Comparison of ENCODE assay signal across 19 cellular contexts in the genomic region with DNA sequence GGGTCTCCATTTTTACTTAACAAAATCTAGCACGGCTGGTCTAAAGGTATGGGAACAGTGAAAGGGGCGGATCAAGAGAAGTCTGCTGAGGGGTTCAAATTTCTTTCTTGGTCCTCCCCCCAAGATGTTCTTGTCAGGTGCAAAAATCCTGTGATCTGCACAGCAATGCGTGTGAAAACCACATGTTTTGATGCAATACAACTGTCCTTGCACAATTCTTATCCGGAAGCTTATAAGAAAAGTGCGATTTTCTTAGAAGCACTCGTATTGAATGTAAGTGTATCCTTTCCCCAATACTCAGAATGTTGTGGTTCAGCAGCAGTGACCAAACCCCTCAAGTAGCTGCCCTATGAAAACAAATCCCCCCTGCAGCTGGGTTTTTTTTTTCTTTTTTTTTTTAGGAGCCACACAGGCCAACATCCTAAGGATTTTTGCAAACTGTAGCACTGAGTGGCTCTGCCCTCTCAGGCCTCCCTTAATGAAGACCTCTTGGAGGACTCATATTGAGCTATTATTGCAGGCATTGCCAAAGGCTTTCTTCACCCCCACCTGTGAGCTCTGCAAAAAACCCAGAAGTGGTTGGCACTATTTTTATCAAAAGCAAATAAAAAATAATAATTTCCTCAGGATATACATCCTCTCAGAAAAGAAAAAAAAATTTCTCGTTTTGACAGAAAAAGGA.
DNase-seq lines count a peak whose midpoint lies in the region; ATAC-seq and TF ChIP-seq lines count a peak whose summit lies in the region.
"Had no signal": no experiment of that assay in that cellular context is flagged by ENCODE, and none has a peak within 500 bp of the region (broad histone marks: within the 10 kb centered on the region; RNA-seq: fewer than 3 reads in every experiment).

No MANE protein-coding gene starts in this region.

- TF ChIP-seq POLR2A in heart left ventricle (IDR thresholded peaks at IDR 0.05) (no peak), NB4 (IDR thresholded peaks at IDR 0.05; ENCODE audit: extremely low read depth, insufficient read length) (no peak)

- H3K4me1 Mint-ChIP-seq in stimulated activated effector memory CD8-positive, alpha-beta T cell treated with anti-CD3 and anti-CD28 coated beads, Interleukin-12 subunit alpha, Interleukin-12 subunit beta, amount 100 ng/mL, for 72 hours = peaks cover 70% of the 10 kb centered on the region
- H3K4me1 Mint-ChIP-seq in endothelial cell (ENCODE audit: unreplicated experiment) = peaks cover 6% of the 10 kb centered on the region

- peak overlapping the region; percentile 23 for H3K27ac Mint-ChIP-seq in stimulated activated effector memory CD8-positive, alpha-beta T cell treated with anti-CD3 and anti-CD28 coated beads, Interleukin-12 subunit alpha, Interleukin-12 subunit beta, amount 100 ng/mL, for 72 hours
- H3K27ac Mint-ChIP-seq in endothelial cell (ENCODE audit: unreplicated experiment) = no peak overlapping the region
- H3K27ac Mint-ChIP-seq: mesothelial cell of epicardium had no signal

- no peaks in the 10 kb centered on the region for H3K9me3 ChIP-seq in heart left ventricle
- H3K9me3 ChIP-seq in right atrium auricular region = no peaks in the 10 kb centered on the region
- H3K9me3 ChIP-seq: right lobe of liver had no signal

- WGBS in heart left ventricle, 4 donors = 83 to 86% (median 84%) methylated on average over 7 of the region's 7 CpGs

- H3K27me3 ChIP-seq in heart left ventricle = no peaks in the 10 kb centered on the region
- no peaks in the 10 kb centered on the region for H3K27me3 ChIP-seq in right atrium auricular region
- H3K27me3 ChIP-seq: right lobe of liver had no signal

- H3K4me1 ChIP-seq in heart left ventricle = peaks cover 0 to 49% (median 9%) of the 10 kb centered on the region in 12 donors
- peaks cover 0 to 20% of the 10 kb centered on the region in 2 donors for H3K4me1 ChIP-seq in right atrium auricular region
- H3K4me1 ChIP-seq: right lobe of liver had no signal

- no peak for ATAC-seq in heart left ventricle
- peak; percentile 41 for ATAC-seq in stimulated activated effector memory CD8-positive, alpha-beta T cell treated with anti-CD3 and anti-CD28 coated beads, Interleukin-12 subunit alpha, Interleukin-12 subunit beta, amount 100 ng/mL, for 72 hours
- no peak for ATAC-seq in GM21619 (IDR thresholded peaks at IDR 0.05; ENCODE audit: unreplicated experiment)
- ATAC-seq: PC-3 had no signal

- H3K27ac ChIP-seq in heart left ventricle (peak overlapping the region in 8 of 12 donors; percentile 21 to 80 (median 48)), right atrium auricular region (no peak overlapping the region)
- H3K27ac ChIP-seq: right lobe of liver had no signal

- DNase-seq in heart left ventricle (no peak), right atrium auricular region (ENCODE audit: low spot score) (no peak), NB4 (ENCODE audit: low read depth) (peak; percentile 56), mesenteric fat pad (ENCODE audit: low spot score) (no peak), endothelial cell (ENCODE audit: low spot score) (no peak)
- peak; percentile 54 for DNase-seq in central memory CD4-positive, alpha-beta T cell
- DNase-seq in stimulated activated effector memory CD8-positive, alpha-beta T cell treated with anti-CD3 and anti-CD28 coated beads, Interleukin-12 subunit alpha, Interleukin-12 subunit beta, amount 100 ng/mL, for 72 hours (ENCODE audit: low spot score in 2 of 2) = no peak
- DNase-seq: activated CD8-positive, alpha-beta memory T cell treated with anti-CD3 and anti-CD28 coated beads for 24 hours; activated naive CD4-positive, alpha-beta T cell; DMS53; HCEC 1CT; islet precursor cell; NCI-H187 treated with DMSO at 0.1 percent for 48 hours; NCI-H446; occipital lobe; PC-3; right lobe of liver had no signal

- H3K36me3 Mint-ChIP-seq in stimulated activated effector memory CD8-positive, alpha-beta T cell treated with anti-CD3 and anti-CD28 coated beads, Interleukin-12 subunit alpha, Interleukin-12 subunit beta, amount 100 ng/mL, for 72 hours = no peaks in the 10 kb centered on the region
- H3K36me3 Mint-ChIP-seq in endothelial cell (ENCODE audit: low read depth, unreplicated experiment) = no peaks in the 10 kb centered on the region
- H3K36me3 Mint-ChIP-seq: mesothelial cell of epicardium had no signal

- TF ChIP-seq CTCF in heart left ventricle (IDR thresholded peaks at IDR 0.05) (no peak), right atrium auricular region (IDR thresholded peaks at IDR 0.05) (no peak), NB4 (IDR thresholded peaks at IDR 0.05; ENCODE audit: low read depth, low read length) (no peak), endothelial cell (IDR thresholded peaks at IDR 0.05; ENCODE audit: unreplicated experiment) (no peak)

- intact Hi-C loops in heart left ventricle (cut with DNase I) = loop anchor here in 7 of 10 donors (2.0 to 10.0 kb wide), 5 partner anchors 17 to 1525 kb away; a partner anchor contains a TSS

- H3K4me3 ChIP-seq in heart left ventricle = no peak overlapping the region
- H3K4me3 ChIP-seq in right atrium auricular region = no peak overlapping the region
- no peak overlapping the region for H3K4me3 ChIP-seq in NB4 (ENCODE audit: low read depth, low read length)
- H3K4me3 ChIP-seq: right lobe of liver had no signal

- H3K36me3 ChIP-seq in heart left ventricle = no peaks in the 10 kb centered on the region
- H3K36me3 ChIP-seq in right atrium auricular region = no peaks in the 10 kb centered on the region
- H3K36me3 ChIP-seq: right lobe of liver had no signal

- no peaks in the 10 kb centered on the region for H3K27me3 Mint-ChIP-seq in endothelial cell (ENCODE audit: unreplicated experiment)

- H3K9me3 Mint-ChIP-seq in stimulated activated effector memory CD8-positive, alpha-beta T cell treated with anti-CD3 and anti-CD28 coated beads, Interleukin-12 subunit alpha, Interleukin-12 subunit beta, amount 100 ng/mL, for 72 hours = no peaks in the 10 kb centered on the region
- no peaks in the 10 kb centered on the region for H3K9me3 Mint-ChIP-seq in endothelial cell (ENCODE audit: unreplicated experiment)
- H3K9me3 Mint-ChIP-seq: mesothelial cell of epicardium had no signal

- peak overlapping the region; percentile 59 for H3K4me3 Mint-ChIP-seq in stimulated activated effector memory CD8-positive, alpha-beta T cell treated with anti-CD3 and anti-CD28 coated beads, Interleukin-12 subunit alpha, Interleukin-12 subunit beta, amount 100 ng/mL, for 72 hours
- H3K4me3 Mint-ChIP-seq in endothelial cell (ENCODE audit: unreplicated experiment) = no peak overlapping the region
- H3K4me3 Mint-ChIP-seq: mesothelial cell of epicardium had no signal

Comparison
In these comparisons a context has a peak if more than half of its experiments do, and no peak if none do; other contexts are left out.
1. H3K27ac ChIP-seq: peak in heart left ventricle (8 of 12); none in right atrium auricular region (0 of 2).
2. DNase-seq: peak in NB4 (single experiment) and central memory CD4-positive, alpha-beta T cell (single experiment); none in heart left ventricle (0 of 5), right atrium auricular region (single experiment), stimulated activated effector memory CD8-positive, alpha-beta T cell treated with anti-CD3 and anti-CD28 coated beads, Interleukin-12 subunit alpha, Interleukin-12 subunit beta, amount 100 ng/mL, for 72 hours (0 of 2), mesenteric fat pad (single experiment) and endothelial cell (single experiment).